In the genomic region with DNA sequence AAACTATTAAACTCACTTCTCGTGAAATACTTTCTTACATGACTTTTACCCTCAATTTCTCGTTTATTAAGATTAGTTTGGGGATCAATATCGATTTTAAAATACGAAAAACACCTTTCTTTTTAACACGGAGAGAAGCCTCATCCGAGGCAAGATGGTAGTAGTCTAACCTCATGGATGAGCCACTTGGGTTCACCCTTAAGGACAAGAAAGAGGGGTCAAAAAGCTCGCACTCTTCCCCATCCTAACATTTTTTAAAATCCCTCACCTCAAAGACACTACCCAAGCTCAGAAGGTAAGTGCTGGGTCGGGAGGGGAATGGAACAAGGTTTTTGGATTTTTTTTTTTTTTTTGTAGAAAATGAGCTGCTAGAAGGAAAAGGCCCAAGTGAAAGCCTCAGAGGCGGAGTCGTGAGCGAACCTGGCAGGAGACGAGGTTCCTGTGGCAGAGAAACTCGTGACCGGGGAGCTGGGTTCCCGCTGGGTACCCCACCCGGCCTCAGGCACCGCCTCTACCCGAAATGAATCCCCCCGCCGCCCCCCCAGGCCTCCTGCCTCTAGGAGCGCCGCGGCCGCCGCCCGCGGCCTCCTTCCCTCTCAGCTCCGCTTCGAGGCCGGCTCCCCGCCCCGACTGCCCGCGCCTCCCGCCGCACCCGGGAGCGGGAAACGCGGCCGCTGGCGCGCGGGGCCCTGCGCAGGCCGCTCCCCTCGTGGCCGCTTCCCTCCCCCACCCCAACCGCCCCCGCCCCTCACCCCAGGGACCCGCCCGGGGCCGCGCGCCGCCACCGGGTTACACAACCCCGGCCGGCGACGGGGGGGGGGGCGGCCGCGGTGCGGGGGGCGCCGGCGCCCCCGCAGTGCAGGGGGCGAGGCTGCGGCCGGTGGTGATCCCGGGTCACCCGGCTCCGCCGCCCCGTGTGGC, we compare ENCODE assay signal across 8 cellular contexts. TPM values are rescaled to one million over a fixed set of nuclear protein-coding genes. Genes with fewer than 3 reads are reported as not detected.
DNase-seq lines count a peak whose midpoint lies in the region; ATAC-seq and TF ChIP-seq lines count a peak whose summit lies in the region.

No MANE protein-coding gene starts in this region.

- H3K79me2 ChIP-seq in HCT116 (ENCODE audit: insufficient read depth, low read length) (peaks cover 65% of the 10 kb centered on the region), neural progenitor cell (ENCODE audit: low read depth) (peaks cover 64% of the 10 kb centered on the region)

- peak overlapping the region; percentile 98 for H3K27ac Mint-ChIP-seq in neural progenitor cell

- H3K4me3 Mint-ChIP-seq in neural progenitor cell = peak overlapping the region; percentile 100

- peak; percentile 0; the same call in 1 of the 2 replicates for ATAC-seq in HCT116

- peaks cover 11 to 19% of the 10 kb centered on the region in 2 experiments; a peak in 3 of 4 replicates for H3K4me1 ChIP-seq in HCT116 (ENCODE audit: control insufficient read depth in 1 of 2, insufficient read depth in 2 of 2, low read length in 2 of 2)
- peaks cover 24% of the 10 kb centered on the region for H3K4me1 ChIP-seq in neural progenitor cell
- peaks cover 21 to 57% (median 41%) of the 10 kb centered on the region in 4 donors for H3K4me1 ChIP-seq in stomach

- peaks cover 29% of the 10 kb centered on the region for H3K4me1 Mint-ChIP-seq in neural progenitor cell

- H3K27ac ChIP-seq in HCT116 (ENCODE audit: low read depth, low read length) = peak overlapping the region; percentile 97
- peak overlapping the region; percentile 96 for H3K27ac ChIP-seq in neural progenitor cell
- H3K27ac ChIP-seq in stomach = peak overlapping the region; percentile 97 to 100 (median 99)

- H3F3A ChIP-seq in neural progenitor cell (ENCODE audit: low read depth) = peaks cover 45% of the 10 kb centered on the region

- H2AFZ ChIP-seq in HCT116 (ENCODE audit: low read depth, low read length, poor library complexity, severe bottlenecking) (no peak overlapping the region), neural progenitor cell (replicated peaks) (no peak overlapping the region)

- no TSS peak for BruUV-seq in HCT116 (replicated peaks; lab: Mats Ljungman, UMichigan)

- intact Hi-C loops in HCT116 (cut with micrococcal nuclease) (no loop called here), stomach (cut with DNase I; ENCODE audit: low total_unique reads) (no loop called here)

- H3K4me2 ChIP-seq in HCT116 (ENCODE audit: low read length) (peak overlapping the region; percentile 95), neural progenitor cell (peak overlapping the region; percentile 96)

- no peak for TF ChIP-seq EP300 in stomach (IDR thresholded peaks at IDR 0.05)

- peaks cover 3% of the 10 kb centered on the region for H3K27me3 Mint-ChIP-seq in neural progenitor cell (ENCODE audit: insufficient read depth, low read depth)

- no peak for TF ChIP-seq POLR2A in HCT116 (IDR thresholded peaks at IDR 0.05; ENCODE audit: borderline replicate concordance, extremely low read depth, insufficient read depth, insufficient read length)
- TF ChIP-seq POLR2A in stomach (IDR thresholded peaks at IDR 0.05) = no peak

- TF ChIP-seq CTCF in BJ (IDR thresholded peaks at IDR 0.05; ENCODE audit: insufficient read depth, low read depth, low read length) (no peak), HCT116 (IDR thresholded peaks at IDR 0.05 in 2 of 3, conservative IDR thresholded peaks at IDR 0.05 in 1 of 3; ENCODE audit: borderline replicate concordance in 1 of 3, insufficient read depth in 1 of 3, low read depth in 2 of 3, low read length in 2 of 3) (no peak), foreskin fibroblast (IDR thresholded peaks at IDR 0.05; ENCODE audit: low read depth, low read length) (no peak), neural progenitor cell (IDR thresholded peaks at IDR 0.05) (no peak), stomach (IDR thresholded peaks at IDR 0.05) (no peak)

- WGBS in stomach, 5 donors = 1 to 2% (median 1%) methylated on average over 24 to 71 of the region's 77 CpGs

- TF ChIP-seq RAD21 in HCT116 (IDR thresholded peaks at IDR 0.05; ENCODE audit: low read depth) = no peak

- no peak for DNase-seq in BJ (ENCODE audit: low read depth)
- DNase-seq in HCT116 (ENCODE audit: low read depth, low spot score) = no peak
- peak; percentile 79 for DNase-seq in OCI-M1 (lab: John Stamatoyannopoulos, UW)
- DNase-seq in activated gamma-delta T cell treated with Interleukin-2 at 50 U/mL for 16 hours = peak; percentile 52
- peak; percentile 24 to 73 for DNase-seq in foreskin fibroblast
- DNase-seq in neural progenitor cell (ENCODE audit: low spot score) = peak; percentile 78
- peak; percentile 58 for DNase-seq in stomach
- DNase-seq in cortex of kidney (lab: John Stamatoyannopoulos, UW) = no peak

- POLR2A ChIA-PET in BJ (lab: Charles Lee) (interaction anchor here (0.6 to 0.7 kb wide), 3 partner anchors 67 to 145 kb away, joined by 4 to 9 read pairs (median 6); no protein-coding TSS in a partner anchor), HCT116 (lab: Charles Lee) (interaction anchor here (0.6 to 1.0 kb wide), 3 partner anchors 10 to 147 kb away, joined by 3 read pairs; no protein-coding TSS in a partner anchor)

- peaks cover 8% of the 10 kb centered on the region for H3K9me3 Mint-ChIP-seq in neural progenitor cell

- CTCF ChIA-PET in BJ (lab: Yijun Ruan, JAX) (interaction anchor here (0.6 to 4.2 kb wide), 11 partner anchors 9 to 175 kb away, joined by 3 to 50 read pairs (median 4); no protein-coding TSS in a partner anchor), HCT116 (lab: Charles Lee) (interaction anchor here (0.6 to 1.2 kb wide), 6 partner anchors 78 to 175 kb away, joined by 3 to 6 read pairs (median 4); no protein-coding TSS in a partner anchor)

- no peaks in the 10 kb centered on the region for H3K9me2 ChIP-seq in HCT116 (ENCODE audit: insufficient read depth)

- no peaks in the 10 kb centered on the region for H3K27me3 ChIP-seq in BJ (ENCODE audit: control insufficient read depth, insufficient read depth, low read length)
- H3K27me3 ChIP-seq in HCT116 (ENCODE audit: insufficient read depth, low read length) = no peaks in the 10 kb centered on the region
- no peaks in the 10 kb centered on the region for H3K27me3 ChIP-seq in neural progenitor cell
- H3K27me3 ChIP-seq in stomach = no peaks in the 10 kb centered on the region

- H3K36me3 Mint-ChIP-seq in neural progenitor cell = peaks cover 27% of the 10 kb centered on the region

- H3K4me3 ChIP-seq in BJ (ENCODE audit: low read depth, low read length) = peak overlapping the region; percentile 79
- H3K4me3 ChIP-seq in HCT116 (replicated peaks in 1 of 2; ENCODE audit: low read depth in 1 of 2, low read length in 2 of 2) = peak overlapping the region; percentile 97
- H3K4me3 ChIP-seq in foreskin fibroblast (ENCODE audit: low read depth in 1 of 2, low read length in 2 of 2) = peak overlapping the region; percentile 61 to 97
- peak overlapping the region; percentile 89 for H3K4me3 ChIP-seq in neural progenitor cell
- peak overlapping the region; percentile 85 to 99 (median 93) for H3K4me3 ChIP-seq in stomach

- peaks cover 37% of the 10 kb centered on the region; the same call in 1 of the 2 replicates for H4K20me1 ChIP-seq in HCT116 (ENCODE audit: insufficient read depth)
- H4K20me1 ChIP-seq in neural progenitor cell (ENCODE audit: low read depth) = peaks cover 55% of the 10 kb centered on the region

- RAD21 ChIA-PET in HCT116 (lab: Charles Lee; ENCODE audit: low non-redundant PET in 1 of 2, low total read pairs in 2 of 2, uncharacterized antibody in 2 of 2, unreplicated experiment in 2 of 2) = interaction anchor here in 1 of 2 experiments (2.4 kb wide), 1 partner anchor 143 kb away, joined by 7 read pairs; no protein-coding TSS in a partner anchor

- H3K9ac ChIP-seq in HCT116 (ENCODE audit: low read length) = peak overlapping the region; percentile 94
- peak overlapping the region; percentile 71 for H3K9ac ChIP-seq in neural progenitor cell

- H3K36me3 ChIP-seq in BJ (ENCODE audit: control insufficient read depth, insufficient read depth, low read length) (no peaks in the 10 kb centered on the region; the same call in 1 of the 2 replicates), HCT116 (ENCODE audit: control insufficient read depth in 1 of 2, insufficient read depth in 2 of 2, low read length in 2 of 2) (peaks cover 6 to 29% of the 10 kb centered on the region in 2 experiments; a peak in 2 of 4 replicates), neural progenitor cell (peaks cover 3% of the 10 kb centered on the region), stomach (peaks cover 2 to 27% (median 11%) of the 10 kb centered on the region in 4 donors)

- H3K9me3 ChIP-seq in HCT116 (ENCODE audit: control insufficient read depth in 1 of 2, insufficient read depth in 1 of 2, low read depth in 1 of 2, low read length in 2 of 2) (no peaks in the 10 kb centered on the region), neural progenitor cell (ENCODE audit: low read depth) (no peaks in the 10 kb centered on the region), stomach (no peaks in the 10 kb centered on the region)

TF ChIP-seq in HCT116, 20 proteins besides CTCF, POLR2A, EP300 and RAD21:
- TF ChIP-seq JUND (IDR thresholded peaks at IDR 0.05) (no peak), ZFX (IDR thresholded peaks at IDR 0.05) (peak; percentile 39; the same call in 1 of the 2 replicates)
- TF ChIP-seq, protein P1, sequence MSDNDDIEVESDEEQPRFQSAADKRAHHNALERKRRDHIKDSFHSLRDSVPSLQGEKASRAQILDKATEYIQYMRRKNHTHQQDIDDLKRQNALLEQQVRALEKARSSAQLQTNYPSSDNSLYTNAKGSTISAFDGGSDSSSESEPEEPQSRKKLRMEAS (IDR thresholded peaks at IDR 0.05) = 0 out of 2 replicates have a peak, but pooled peaks have one; percentile 3

RNA-seq across cellular contexts. Expression of gene NUFIP2, which starts 1.6 kb away (rescaled TPM):
- polyA plus RNA-seq in BJ (2011; rRNA removed) = 7.3 and 9.5 TPM in 2 replicates
- polyA minus RNA-seq in BJ (2011; rRNA and poly(A)+ RNA removed) = 15.0 and 20.6 TPM in 2 replicates
- total RNA-seq in HCT116 (2021; ENCODE audit: unreplicated experiment) = 66.5 TPM
- 26.2 and 39.7 TPM in 2 replicates for polyA plus RNA-seq in HCT116 (2012)
- total RNA-seq in neural progenitor cell (ENCODE audit: low replicate concordance) = 56.4 and 90.7 TPM in 2 replicates
- 100 to 1,000 TPM in 1 of 5 donors, 10 to 100 TPM in 4; 22.0 to 151 (median 39.7) TPM for total RNA-seq in stomach
- 1 to 10 TPM; 5.6 to 6.9 (median 6.1) TPM for polyA plus RNA-seq in stomach

RNA-seq across cellular contexts. Expression of gene CRYBA1, which starts 45.7 kb away (rescaled TPM):
- not detected in 2 replicates for polyA plus RNA-seq in BJ (2011; rRNA removed)
- not detected in 2 replicates for polyA minus RNA-seq in BJ (2011; rRNA and poly(A)+ RNA removed)
- not detected for total RNA-seq in HCT116 (2021; ENCODE audit: unreplicated experiment)
- 0.14 TPM in 1 of 2 replicates, not detected in the other for polyA plus RNA-seq in HCT116 (2012)
- 0.84 and 1.0 TPM in 2 replicates for total RNA-seq in neural progenitor cell (ENCODE audit: low replicate concordance)
- total RNA-seq in stomach = not detected
- polyA plus RNA-seq in stomach = not detected

Comparison
In these comparisons a context has a peak if more than half of its experiments do, and no peak if none do; other contexts are left out.
1. DNase-seq: peak in OCI-M1 (single experiment), activated gamma-delta T cell treated with Interleukin-2 at 50 U/mL for 16 hours (single experiment), foreskin fibroblast (2 of 2), neural progenitor cell (single experiment) and stomach (single experiment); none in BJ (single experiment), HCT116 (single experiment) and cortex of kidney (single experiment).
2. Peak in every context shown above with its lines, with median percentiles within 50 percentile points of each other: H3K4me3 ChIP-seq and H3K27ac ChIP-seq.